19 cellular contexts compared by ENCODE assay signal in the genomic region with DNA sequence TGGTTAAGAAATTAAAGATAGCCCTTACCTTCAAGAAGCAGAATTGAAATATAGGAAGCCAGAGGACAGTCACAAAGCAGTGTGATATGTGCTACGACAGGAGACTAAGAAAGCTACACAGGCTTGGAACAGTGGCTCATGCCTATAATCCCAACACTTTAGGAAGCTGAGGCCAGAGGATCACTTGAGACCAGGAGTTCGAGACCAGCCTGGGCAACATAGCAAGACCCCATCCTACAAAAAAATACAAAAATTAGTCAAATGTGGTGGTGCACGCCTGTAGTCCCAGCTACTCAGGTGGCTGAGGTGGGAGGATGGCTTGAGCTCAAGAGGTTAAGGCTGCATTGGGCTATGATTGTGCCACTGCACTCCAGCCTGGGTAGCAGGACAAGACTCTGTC.
"Had no signal": no experiment of that assay in that cellular context is flagged by ENCODE, and none has a peak within 500 bp of the region (broad histone marks: within the 10 kb centered on the region; RNA-seq: fewer than 3 reads in every experiment).

No MANE protein-coding gene starts in this region.

- H3K4me2 ChIP-seq: hepatocyte had no signal

- DNase-seq: colonic mucosa; cortex of kidney; effector CD8-positive, alpha-beta T cell; foreskin keratinocyte; heart left ventricle; hypothalamus; left cardiac atrium; left lung; left ventricle myocardium superior; mammary epithelial cell; mesendoderm; midbrain; naive thymus-derived CD4-positive, alpha-beta T cell had no signal

- H3K4me3 Mint-ChIP-seq: dendritic cell treated with granulocyte-macrophage colony-stimulating factor and Interleukin-4, amounts not matched to agents 40 ng/mL and 50 ng/mL, for 4 days; memory B cell; naive thymus-derived CD4-positive, alpha-beta T cell had no signal

- H3K9me3 Mint-ChIP-seq: dendritic cell treated with granulocyte-macrophage colony-stimulating factor and Interleukin-4, amounts not matched to agents 40 ng/mL and 50 ng/mL, for 4 days; naive thymus-derived CD4-positive, alpha-beta T cell had no signal

- H3K27me3 ChIP-seq: colonic mucosa, esophagus muscularis mucosa, foreskin keratinocyte, gastroesophageal sphincter, heart left ventricle, hepatocyte, left lung had no signal

- H3K9me3 ChIP-seq: colonic mucosa, esophagus muscularis mucosa, gastroesophageal sphincter, heart left ventricle, left lung had no signal

- H3K27me3 Mint-ChIP-seq: dendritic cell treated with granulocyte-macrophage colony-stimulating factor and Interleukin-4, amounts not matched to agents 40 ng/mL and 50 ng/mL, for 4 days; memory B cell had no signal

- H3K4me3 ChIP-seq: colonic mucosa, esophagus muscularis mucosa, gastroesophageal sphincter, heart left ventricle, hepatocyte, left lung, lung had no signal

- H2AFZ ChIP-seq: hepatocyte had no signal

- ATAC-seq: foreskin keratinocyte; gastroesophageal sphincter; heart left ventricle; left cardiac atrium; left lung; left ventricle myocardium superior; naive thymus-derived CD4-positive, alpha-beta T cell had no signal

- H3K27ac ChIP-seq: colonic mucosa, esophagus muscularis mucosa, foreskin keratinocyte, gastroesophageal sphincter, heart left ventricle, hepatocyte, left lung had no signal

- H3K36me3 ChIP-seq: colonic mucosa, esophagus muscularis mucosa, gastroesophageal sphincter, heart left ventricle, left lung had no signal

- H3K4me1 ChIP-seq: gastroesophageal sphincter, heart left ventricle, left lung had no signal

- H3K27ac Mint-ChIP-seq: dendritic cell treated with granulocyte-macrophage colony-stimulating factor and Interleukin-4, amounts not matched to agents 40 ng/mL and 50 ng/mL, for 4 days; memory B cell; naive thymus-derived CD4-positive, alpha-beta T cell had no signal
